1 cellular context compared by ENCODE assay signal in the genomic region with DNA sequence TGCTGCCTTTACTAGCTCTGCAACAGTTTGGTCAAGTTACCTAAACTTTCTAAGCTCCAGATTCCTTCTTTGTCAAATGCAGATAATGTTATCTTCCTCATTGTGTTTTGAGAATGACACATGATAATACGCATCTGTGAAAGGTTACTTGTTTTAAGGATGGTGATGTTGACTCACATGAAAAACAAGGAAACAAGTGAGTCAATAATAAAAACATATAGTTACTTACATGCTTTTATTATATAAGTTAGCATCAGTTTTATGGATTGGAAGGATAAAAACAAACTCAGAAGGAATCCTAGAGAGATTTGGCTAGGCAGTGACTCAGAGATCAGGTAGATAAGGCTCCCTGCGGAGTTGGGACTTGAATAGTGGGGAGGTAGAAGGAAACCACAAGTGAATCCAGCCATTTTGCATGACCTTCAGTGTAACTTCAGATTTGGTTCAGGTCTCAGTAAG.
TF ChIP-seq lines count a peak whose summit lies in the region.

No MANE protein-coding gene starts in this region.

TF ChIP-seq in HEK293, 187 proteins besides CTCF, POLR2A, EP300 and RAD21 (continued from another document):
- TF ChIP-seq, protein P1, sequence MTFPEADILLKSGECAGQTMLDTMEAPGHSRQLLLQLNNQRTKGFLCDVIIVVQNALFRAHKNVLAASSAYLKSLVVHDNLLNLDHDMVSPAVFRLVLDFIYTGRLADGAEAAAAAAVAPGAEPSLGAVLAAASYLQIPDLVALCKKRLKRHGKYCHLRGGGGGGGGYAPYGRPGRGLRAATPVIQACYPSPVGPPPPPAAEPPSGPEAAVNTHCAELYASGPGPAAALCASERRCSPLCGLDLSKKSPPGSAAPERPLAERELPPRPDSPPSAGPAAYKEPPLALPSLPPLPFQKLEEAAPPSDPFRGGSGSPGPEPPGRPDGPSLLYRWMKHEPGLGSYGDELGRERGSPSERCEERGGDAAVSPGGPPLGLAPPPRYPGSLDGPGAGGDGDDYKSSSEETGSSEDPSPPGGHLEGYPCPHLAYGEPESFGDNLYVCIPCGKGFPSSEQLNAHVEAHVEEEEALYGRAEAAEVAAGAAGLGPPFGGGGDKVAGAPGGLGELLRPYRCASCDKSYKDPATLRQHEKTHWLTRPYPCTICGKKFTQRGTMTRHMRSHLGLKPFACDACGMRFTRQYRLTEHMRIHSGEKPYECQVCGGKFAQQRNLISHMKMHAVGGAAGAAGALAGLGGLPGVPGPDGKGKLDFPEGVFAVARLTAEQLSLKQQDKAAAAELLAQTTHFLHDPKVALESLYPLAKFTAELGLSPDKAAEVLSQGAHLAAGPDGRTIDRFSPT (tag by site-specific recombination; IDR thresholded peaks at IDR 0.05) = no peak
- TF ChIP-seq ZNF24 (tag by site-specific recombination; IDR thresholded peaks at IDR 0.05) (no peak), ZXDB (tag by site-specific recombination; IDR thresholded peaks at IDR 0.05) (0 out of 2 replicates have a peak, but pooled peaks have one; percentile 19), SP7 (tag by site-specific recombination; IDR thresholded peaks at IDR 0.05) (no peak), ZNF19 (tag by site-specific recombination; IDR thresholded peaks at IDR 0.05; ENCODE audit: low read depth) (no peak), ZFP69B (tag by site-specific recombination; IDR thresholded peaks at IDR 0.05) (no peak), YY2 (tag by site-specific recombination; IDR thresholded peaks at IDR 0.05) (0 out of 2 replicates have a peak, but pooled peaks have one; percentile 23), SCRT1 (tag by site-specific recombination; IDR thresholded peaks at IDR 0.05; ENCODE audit: borderline replicate concordance) (no peak), ZNF521 (tag by site-specific recombination; IDR thresholded peaks at IDR 0.05) (no peak), TRIM28 (IDR thresholded peaks at IDR 0.05; ENCODE audit: borderline replicate concordance, low read length) (no peak), ZBTB21 (tag by site-specific recombination; IDR thresholded peaks at IDR 0.05) (no peak), KLF16 (tag by site-specific recombination; IDR thresholded peaks at IDR 0.05) (no peak), OSR2 (tag by site-specific recombination; IDR thresholded peaks at IDR 0.05) (no peak), ZNF114 (tag by site-specific recombination; IDR thresholded peaks at IDR 0.05) (no peak), ZNF48 (tag by site-specific recombination; IDR thresholded peaks at IDR 0.05) (no peak)
- TF ChIP-seq, protein P2, sequence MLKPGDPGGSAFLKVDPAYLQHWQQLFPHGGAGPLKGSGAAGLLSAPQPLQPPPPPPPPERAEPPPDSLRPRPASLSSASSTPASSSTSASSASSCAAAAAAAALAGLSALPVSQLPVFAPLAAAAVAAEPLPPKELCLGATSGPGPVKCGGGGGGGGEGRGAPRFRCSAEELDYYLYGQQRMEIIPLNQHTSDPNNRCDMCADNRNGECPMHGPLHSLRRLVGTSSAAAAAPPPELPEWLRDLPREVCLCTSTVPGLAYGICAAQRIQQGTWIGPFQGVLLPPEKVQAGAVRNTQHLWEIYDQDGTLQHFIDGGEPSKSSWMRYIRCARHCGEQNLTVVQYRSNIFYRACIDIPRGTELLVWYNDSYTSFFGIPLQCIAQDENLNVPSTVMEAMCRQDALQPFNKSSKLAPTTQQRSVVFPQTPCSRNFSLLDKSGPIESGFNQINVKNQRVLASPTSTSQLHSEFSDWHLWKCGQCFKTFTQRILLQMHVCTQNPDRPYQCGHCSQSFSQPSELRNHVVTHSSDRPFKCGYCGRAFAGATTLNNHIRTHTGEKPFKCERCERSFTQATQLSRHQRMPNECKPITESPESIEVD (tag by site-specific recombination; IDR thresholded peaks at IDR 0.05) = no peak
- TF ChIP-seq, protein P3, sequence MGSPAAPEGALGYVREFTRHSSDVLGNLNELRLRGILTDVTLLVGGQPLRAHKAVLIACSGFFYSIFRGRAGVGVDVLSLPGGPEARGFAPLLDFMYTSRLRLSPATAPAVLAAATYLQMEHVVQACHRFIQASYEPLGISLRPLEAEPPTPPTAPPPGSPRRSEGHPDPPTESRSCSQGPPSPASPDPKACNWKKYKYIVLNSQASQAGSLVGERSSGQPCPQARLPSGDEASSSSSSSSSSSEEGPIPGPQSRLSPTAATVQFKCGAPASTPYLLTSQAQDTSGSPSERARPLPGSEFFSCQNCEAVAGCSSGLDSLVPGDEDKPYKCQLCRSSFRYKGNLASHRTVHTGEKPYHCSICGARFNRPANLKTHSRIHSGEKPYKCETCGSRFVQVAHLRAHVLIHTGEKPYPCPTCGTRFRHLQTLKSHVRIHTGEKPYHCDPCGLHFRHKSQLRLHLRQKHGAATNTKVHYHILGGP (tag by site-specific recombination; IDR thresholded peaks at IDR 0.05) = peak; percentile 58; the same call in 1 of the 2 replicates
- TF ChIP-seq, protein P4, sequence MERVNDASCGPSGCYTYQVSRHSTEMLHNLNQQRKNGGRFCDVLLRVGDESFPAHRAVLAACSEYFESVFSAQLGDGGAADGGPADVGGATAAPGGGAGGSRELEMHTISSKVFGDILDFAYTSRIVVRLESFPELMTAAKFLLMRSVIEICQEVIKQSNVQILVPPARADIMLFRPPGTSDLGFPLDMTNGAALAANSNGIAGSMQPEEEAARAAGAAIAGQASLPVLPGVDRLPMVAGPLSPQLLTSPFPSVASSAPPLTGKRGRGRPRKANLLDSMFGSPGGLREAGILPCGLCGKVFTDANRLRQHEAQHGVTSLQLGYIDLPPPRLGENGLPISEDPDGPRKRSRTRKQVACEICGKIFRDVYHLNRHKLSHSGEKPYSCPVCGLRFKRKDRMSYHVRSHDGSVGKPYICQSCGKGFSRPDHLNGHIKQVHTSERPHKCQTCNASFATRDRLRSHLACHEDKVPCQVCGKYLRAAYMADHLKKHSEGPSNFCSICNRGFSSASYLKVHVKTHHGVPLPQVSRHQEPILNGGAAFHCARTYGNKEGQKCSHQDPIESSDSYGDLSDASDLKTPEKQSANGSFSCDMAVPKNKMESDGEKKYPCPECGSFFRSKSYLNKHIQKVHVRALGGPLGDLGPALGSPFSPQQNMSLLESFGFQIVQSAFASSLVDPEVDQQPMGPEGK (tag by site-specific recombination; IDR thresholded peaks at IDR 0.05) = no peak
- TF ChIP-seq, protein P5, sequence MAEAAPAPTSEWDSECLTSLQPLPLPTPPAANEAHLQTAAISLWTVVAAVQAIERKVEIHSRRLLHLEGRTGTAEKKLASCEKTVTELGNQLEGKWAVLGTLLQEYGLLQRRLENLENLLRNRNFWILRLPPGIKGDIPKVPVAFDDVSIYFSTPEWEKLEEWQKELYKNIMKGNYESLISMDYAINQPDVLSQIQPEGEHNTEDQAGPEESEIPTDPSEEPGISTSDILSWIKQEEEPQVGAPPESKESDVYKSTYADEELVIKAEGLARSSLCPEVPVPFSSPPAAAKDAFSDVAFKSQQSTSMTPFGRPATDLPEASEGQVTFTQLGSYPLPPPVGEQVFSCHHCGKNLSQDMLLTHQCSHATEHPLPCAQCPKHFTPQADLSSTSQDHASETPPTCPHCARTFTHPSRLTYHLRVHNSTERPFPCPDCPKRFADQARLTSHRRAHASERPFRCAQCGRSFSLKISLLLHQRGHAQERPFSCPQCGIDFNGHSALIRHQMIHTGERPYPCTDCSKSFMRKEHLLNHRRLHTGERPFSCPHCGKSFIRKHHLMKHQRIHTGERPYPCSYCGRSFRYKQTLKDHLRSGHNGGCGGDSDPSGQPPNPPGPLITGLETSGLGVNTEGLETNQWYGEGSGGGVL (tag by site-specific recombination; IDR thresholded peaks at IDR 0.05) = 0 out of 2 replicates have a peak, but pooled peaks have one; percentile 6
